In the genomic region with DNA sequence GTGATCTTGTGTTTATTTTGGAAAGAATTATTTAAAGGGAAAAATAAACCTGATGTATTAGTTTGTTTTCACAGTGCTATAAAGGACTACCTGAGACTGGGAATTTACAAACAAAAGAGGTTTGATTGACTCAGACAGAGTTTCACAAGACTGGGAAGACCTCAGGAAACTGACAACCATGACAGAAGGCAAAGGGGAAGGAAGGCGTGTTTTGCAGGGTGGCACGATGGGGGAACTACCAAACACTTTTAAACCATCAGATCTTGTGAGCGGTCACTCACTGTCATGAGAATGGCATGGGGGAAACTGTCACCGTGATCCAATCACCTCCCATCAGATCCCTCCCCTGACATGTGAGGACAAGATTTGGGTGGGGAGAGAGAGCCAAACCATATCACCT, we compare ENCODE assay signal across 19 cellular contexts.
DNase-seq lines count a peak whose midpoint lies in the region; ATAC-seq, FAIRE-seq and TF ChIP-seq lines count a peak whose summit lies in the region.
"Had no signal": no experiment of that assay in that cellular context is flagged by ENCODE, and none has a peak within 500 bp of the region (broad histone marks: within the 10 kb centered on the region; RNA-seq: fewer than 3 reads in every experiment).

No MANE protein-coding gene starts in this region.

- H3K4ac ChIP-seq in IMR-90 (ENCODE audit: low read depth, low read length) = no peak overlapping the region; the same call in 1 of the 2 replicates

- no peak overlapping the region for H4K91ac ChIP-seq in IMR-90 (ENCODE audit: insufficient read depth, low read depth, low read length)

- ATAC-seq in IMR-90 (ENCODE audit: low read depth) (no peak), RWPE2 (ENCODE audit: low read depth) (peak; percentile 49; the same call in 1 of the 3 replicates)
- ATAC-seq in stimulated activated memory B cell treated with anti-CD40 and anti-IgM and Interleukin-4, amounts not matched to agents 10 μg/mL and 1 μg/mL and 100 μg/mL, for 72 hours = no peak
- ATAC-seq: HCT116, K562, T-helper 17 cell had no signal

- H3K9me3 ChIP-seq in IMR-90 (ENCODE audit: control insufficient read depth, insufficient read depth, low read length) = no peaks in the 10 kb centered on the region
- no peaks in the 10 kb centered on the region for H3K9me3 ChIP-seq in RWPE2 (ENCODE audit: severe bottlenecking)
- no peaks in the 10 kb centered on the region for H3K9me3 ChIP-seq in keratinocyte (ENCODE audit: control insufficient read depth, low read depth, low read length)

- H4K20me1 ChIP-seq in IMR-90 (ENCODE audit: insufficient read depth, low read length) (no peaks in the 10 kb centered on the region), keratinocyte (ENCODE audit: control insufficient read depth, extremely low read depth, insufficient read depth, low read length) (no peaks in the 10 kb centered on the region)

- FAIRE-seq in keratinocyte (lab: Jason Lieb, UNC) = peak; percentile 72
- FAIRE-seq: K562 had no signal

- no peak overlapping the region for H3K27ac ChIP-seq in IMR-90 (ENCODE audit: insufficient read depth, low read length)
- no peak overlapping the region for H3K27ac ChIP-seq in RWPE2 (ENCODE audit: poor library complexity, severe bottlenecking)
- H3K27ac ChIP-seq in keratinocyte (ENCODE audit: control insufficient read depth, insufficient read depth, low read length) = no peak overlapping the region
- H3K27ac ChIP-seq: HL-60 had no signal

- no peak overlapping the region for H3K4me3 Mint-ChIP-seq in stimulated activated memory B cell treated with anti-CD40 and anti-IgM and Interleukin-4, amounts not matched to agents 10 μg/mL and 1 μg/mL and 100 μg/mL, for 72 hours
- H3K4me3 Mint-ChIP-seq: CD4-positive, alpha-beta T cell; T-helper 17 cell had no signal

- no peak overlapping the region for H3K27ac Mint-ChIP-seq in stimulated activated memory B cell treated with anti-CD40 and anti-IgM and Interleukin-4, amounts not matched to agents 10 μg/mL and 1 μg/mL and 100 μg/mL, for 72 hours
- H3K27ac Mint-ChIP-seq: CD4-positive, alpha-beta T cell; T-helper 17 cell had no signal

- H3K14ac ChIP-seq in IMR-90 (replicated peaks; ENCODE audit: low read depth, low read length) = no peak overlapping the region

- H3K4me1 Mint-ChIP-seq in stimulated activated memory B cell treated with anti-CD40 and anti-IgM and Interleukin-4, amounts not matched to agents 10 μg/mL and 1 μg/mL and 100 μg/mL, for 72 hours = no peaks in the 10 kb centered on the region

- no peak overlapping the region for H2AK9ac ChIP-seq in IMR-90 (replicated peaks; ENCODE audit: low read depth, low read length, poor library complexity)

- H3K79me2 ChIP-seq in keratinocyte (ENCODE audit: control insufficient read depth, insufficient read depth, low read length) = no peaks in the 10 kb centered on the region

- peaks cover 4% of the 10 kb centered on the region for H3K4me1 ChIP-seq in IMR-90 (ENCODE audit: control insufficient read depth, insufficient read depth, low read length)
- peaks cover 3% of the 10 kb centered on the region for H3K4me1 ChIP-seq in RWPE2 (ENCODE audit: insufficient read depth, poor library complexity, severe bottlenecking)
- H3K4me1 ChIP-seq in keratinocyte (ENCODE audit: control insufficient read depth, extremely low read depth, insufficient read depth, low read length) = peaks cover 16% of the 10 kb centered on the region

- no peaks in the 10 kb centered on the region for H3K9me3 Mint-ChIP-seq in stimulated activated memory B cell treated with anti-CD40 and anti-IgM and Interleukin-4, amounts not matched to agents 10 μg/mL and 1 μg/mL and 100 μg/mL, for 72 hours
- H3K9me3 Mint-ChIP-seq: CD4-positive, alpha-beta T cell had no signal

- H3K4me2 ChIP-seq in IMR-90 (ENCODE audit: low read depth, low read length) = no peak overlapping the region
- H3K4me2 ChIP-seq in keratinocyte (ENCODE audit: control insufficient read depth, extremely low read depth, insufficient read depth, low read depth, low read length) = peak overlapping the region; percentile 9

- POLR2A ChIA-PET in IMR-90 (lab: Charles Lee; ENCODE audit: unreplicated experiment) = no interaction called here

- 0 out of 2 replicates have a peak overlapping the region, but pooled peaks have one; percentile 51 for H2AK5ac ChIP-seq in IMR-90 (ENCODE audit: low read depth, low read length)

- H2BK5ac ChIP-seq in IMR-90 (ENCODE audit: low read depth, low read length, poor library complexity, severe bottlenecking) = no peak overlapping the region

- BruUV-seq in IMR-90 (replicated peaks; lab: Mats Ljungman, UMichigan) = no TSS peak

- DNase-seq in GM12865 (ENCODE audit: low read depth) (peak; percentile 59), IMR-90 (no peak), RWPE2 (ENCODE audit: low spot score) (no peak), keratinocyte (ENCODE audit: low read depth, low spot score) (no peak), LoVo (ENCODE audit: low spot score) (no peak), midbrain (lab: John Stamatoyannopoulos, UW) (no peak)
- DNase-seq: ACHN; CD4-positive, alpha-beta T cell; DMS53; NCI-H1105; NCI-H1694; NCI-H446; NCI-H69; SHP77 treated with DMSO at 0.1 percent for 48 hours; T-helper 17 cell had no signal

- H4K5ac ChIP-seq in IMR-90 (ENCODE audit: low read depth, low read length) = no peak overlapping the region

- H3K4me3 ChIP-seq in GM12865 (ENCODE audit: low read depth, low read length) (no peak overlapping the region), IMR-90 (ENCODE audit: insufficient read depth, low read depth, low read length) (no peak overlapping the region), RWPE2 (ENCODE audit: severe bottlenecking) (no peak overlapping the region), keratinocyte (ENCODE audit: control insufficient read depth in 2 of 3, extremely low read depth in 1 of 3, insufficient read depth in 2 of 3, low read depth in 1 of 3, low read length in 3 of 3) (no peak overlapping the region)
- H3K4me3 ChIP-seq: K562 had no signal

- H3K18ac ChIP-seq in IMR-90 (ENCODE audit: low read depth, low read length) = no peak overlapping the region

- H3K36me3 ChIP-seq in IMR-90 (ENCODE audit: control insufficient read depth, insufficient read depth, low read length) (no peaks in the 10 kb centered on the region), RWPE2 (ENCODE audit: low read depth) (no peaks in the 10 kb centered on the region), keratinocyte (ENCODE audit: control insufficient read depth in 2 of 2, extremely low read depth in 1 of 2, insufficient read depth in 2 of 2, low read length in 2 of 2) (no peaks in the 10 kb centered on the region)

- no peak overlapping the region for H3K9ac ChIP-seq in IMR-90 (ENCODE audit: low read depth, low read length)
- no peak overlapping the region for H3K9ac ChIP-seq in keratinocyte (ENCODE audit: control insufficient read depth, extremely low read depth, insufficient read depth, low read length)

- TF ChIP-seq CTCF in GM12865 (IDR thresholded peaks at IDR 0.05; ENCODE audit: insufficient read depth, low read depth, low read length, missing control alignments) (no peak), IMR-90 (conservative IDR thresholded peaks at IDR 0.05; ENCODE audit: low read depth, low read length) (no peak), RWPE2 (IDR thresholded peaks at IDR 0.05; ENCODE audit: poor library complexity, severe bottlenecking) (no peak), keratinocyte (optimal IDR thresholded peaks at IDR 0.05 in 1 of 3, IDR thresholded peaks at IDR 0.05 in 1 of 3, conservative IDR thresholded peaks at IDR 0.05 in 1 of 3; ENCODE audit: extremely low read depth in 1 of 3, insufficient read depth in 2 of 3, low read length in 3 of 3) (no peak)

- no peak overlapping the region for H2BK15ac ChIP-seq in IMR-90 (ENCODE audit: low read depth, low read length)

- H3K23ac ChIP-seq in IMR-90 (ENCODE audit: low read depth, low read length) = no peak overlapping the region

- TF ChIP-seq RAD21 in IMR-90 (IDR thresholded peaks at IDR 0.05; ENCODE audit: low read length) = no peak

- H2AFZ ChIP-seq in IMR-90 (replicated peaks; ENCODE audit: low read length, poor library complexity) (no peak overlapping the region), keratinocyte (ENCODE audit: control insufficient read depth, low read length) (peak overlapping the region; percentile 22)

- no peaks in the 10 kb centered on the region for H3K27me3 Mint-ChIP-seq in stimulated activated memory B cell treated with anti-CD40 and anti-IgM and Interleukin-4, amounts not matched to agents 10 μg/mL and 1 μg/mL and 100 μg/mL, for 72 hours
- H3K27me3 Mint-ChIP-seq: CD4-positive, alpha-beta T cell; T-helper 17 cell had no signal

- no peaks in the 10 kb centered on the region for H3K79me1 ChIP-seq in IMR-90 (ENCODE audit: low read depth in 1 of 2, low read length in 2 of 2)

- TF ChIP-seq POLR2A in IMR-90 (IDR thresholded peaks at IDR 0.05; ENCODE audit: low read depth, low read length) = no peak

- intact Hi-C loops in IMR-90 (cut with micrococcal nuclease) = no loop called here

- H3K36me3 Mint-ChIP-seq in stimulated activated memory B cell treated with anti-CD40 and anti-IgM and Interleukin-4, amounts not matched to agents 10 μg/mL and 1 μg/mL and 100 μg/mL, for 72 hours = no peaks in the 10 kb centered on the region

- H3K9me1 ChIP-seq in IMR-90 (ENCODE audit: insufficient read depth, low read length) (peaks cover 2% of the 10 kb centered on the region; the same call in 1 of the 2 replicates), keratinocyte (ENCODE audit: control insufficient read depth, extremely low read depth, insufficient read depth, low read length) (no peaks in the 10 kb centered on the region)

- in situ Hi-C loops in IMR-90 (cut with MboI; ENCODE audit: low sequenced_read_pairs) = no loop called here

- no CpG with 5 or more reads among the region's 4 CpGs for WGBS in IMR-90 (ENCODE audit: extremely low coverage in 2 of 2, insufficient read length in 1 of 2), 2 experiments

- H3K56ac ChIP-seq in IMR-90 (ENCODE audit: extremely low read depth, insufficient read depth, low read length) = no peak overlapping the region

- H2BK20ac ChIP-seq in IMR-90 (ENCODE audit: low read depth, low read length) = no peak overlapping the region

- H4K8ac ChIP-seq in IMR-90 (ENCODE audit: low read depth in 2 of 2, low read length in 2 of 2) = no peak overlapping the region

- no peak overlapping the region; the same call in 1 of the 2 replicates for H2BK120ac ChIP-seq in IMR-90 (ENCODE audit: low read depth, low read length)

- CTCF ChIA-PET in IMR-90 (lab: Yijun Ruan, JAX) = no interaction called here

- H3K27me3 ChIP-seq in IMR-90 (ENCODE audit: control insufficient read depth, insufficient read depth, low read length) = no peaks in the 10 kb centered on the region
- no peaks in the 10 kb centered on the region for H3K27me3 ChIP-seq in RWPE2 (ENCODE audit: insufficient read depth, poor library complexity, severe bottlenecking)
- no peaks in the 10 kb centered on the region for H3K27me3 ChIP-seq in keratinocyte (ENCODE audit: control insufficient read depth, extremely low read depth, insufficient read depth, low read length)

- dilution Hi-C loops in IMR-90 (cut with HindIII; ENCODE audit: low sequenced_read_pairs, unreplicated experiment) = no loop called here
- dilution Hi-C loops in keratinocyte (cut with MboI; ENCODE audit: extremely low pct_ligation_motif_present, low sequenced_read_pairs) = no loop called here
